8 cellular contexts compared by ENCODE assay signal in the genomic region with DNA sequence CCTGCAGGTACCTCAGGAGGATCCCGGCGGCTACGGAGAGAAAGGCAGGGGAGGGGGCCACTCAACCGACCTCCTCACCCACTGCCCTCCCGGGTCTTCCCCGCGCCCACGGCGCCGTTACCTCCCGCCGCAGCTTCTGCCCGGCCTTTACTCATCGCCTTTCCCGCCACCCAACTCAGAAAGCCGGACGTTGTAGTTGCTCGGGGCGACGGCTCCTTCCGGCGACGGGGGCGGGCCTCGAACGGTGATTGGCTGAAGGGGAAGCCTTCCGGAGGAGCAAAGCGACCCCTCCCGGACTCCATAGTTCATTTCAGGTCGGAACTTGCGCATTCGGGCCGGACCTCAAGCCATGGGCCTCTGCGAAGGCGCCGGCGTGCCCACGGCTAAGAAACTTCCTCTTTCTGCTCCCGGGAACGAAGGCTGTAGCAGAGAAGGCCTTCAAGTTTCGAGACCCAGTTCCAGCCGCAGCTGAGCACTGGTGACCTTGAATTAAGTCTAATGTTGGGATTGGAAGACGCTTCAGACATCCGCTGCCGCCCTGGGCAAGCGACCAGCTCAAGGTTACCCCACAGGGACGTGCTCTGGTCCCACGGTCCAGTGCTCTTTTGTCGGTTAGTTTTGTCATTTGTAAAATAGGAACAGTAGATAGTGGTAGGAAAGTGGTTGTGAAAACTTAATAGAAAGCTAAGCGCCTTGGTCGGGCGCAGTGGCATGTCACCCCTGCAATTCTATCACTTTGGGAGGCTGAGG. TPM values are rescaled to one million over a fixed set of nuclear protein-coding genes. Genes with fewer than 3 reads are reported as not detected.
DNase-seq lines count a peak whose midpoint lies in the region; ATAC-seq and TF ChIP-seq lines count a peak whose summit lies in the region.

A gene with protein sequence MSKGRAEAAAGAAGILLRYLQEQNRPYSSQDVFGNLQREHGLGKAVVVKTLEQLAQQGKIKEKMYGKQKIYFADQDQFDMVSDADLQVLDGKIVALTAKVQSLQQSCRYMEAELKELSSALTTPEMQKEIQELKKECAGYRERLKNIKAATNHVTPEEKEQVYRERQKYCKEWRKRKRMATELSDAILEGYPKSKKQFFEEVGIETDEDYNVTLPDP (minus strand): TSS at position 198 of the 750 bp plus-strand sequence. CDS start 43 bp downstream, at position 155.

- H3K4me3 Mint-ChIP-seq in activated T-helper 17 cell treated with anti-CD3 and anti-CD28 coated beads, Interleukin-2, amount 50 U/mL, for 72 hours, result peak within 1 kb of the TSS; percentile 91
- peak within 1 kb of the TSS; percentile 90 to 100 (median 98) for H3K4me3 Mint-ChIP-seq in naive thymus-derived CD8-positive, alpha-beta T cell
- peak within 1 kb of the TSS; percentile 90 to 97 for H3K4me3 Mint-ChIP-seq in stimulated activated naive B cell treated with anti-CD40 and anti-IgM and Interleukin-4, amounts not matched to agents 10 μg/mL and 1 μg/mL and 100 μg/mL, for 72 hours

- H3K27me3 Mint-ChIP-seq in activated T-helper 17 cell treated with anti-CD3 and anti-CD28 coated beads, Interleukin-2, amount 50 U/mL, for 72 hours, result no peaks in the 10 kb centered on the region
- no peaks in the 10 kb centered on the region for H3K27me3 Mint-ChIP-seq in naive thymus-derived CD8-positive, alpha-beta T cell
- H3K27me3 Mint-ChIP-seq in stimulated activated naive B cell treated with anti-CD40 and anti-IgM and Interleukin-4, amounts not matched to agents 10 μg/mL and 1 μg/mL and 100 μg/mL, for 72 hours, result no peaks in the 10 kb centered on the region

- H2AFZ ChIP-seq in Loucy (ENCODE audit: low read length), result peak within 1 kb of the TSS; percentile 95

- H4K20me1 ChIP-seq in Loucy (ENCODE audit: insufficient read depth, low read length, poor library complexity, severe bottlenecking), result no peaks in the 10 kb centered on the region

- H3K4me1 Mint-ChIP-seq in activated T-helper 17 cell treated with anti-CD3 and anti-CD28 coated beads, Interleukin-2, amount 50 U/mL, for 72 hours, result peaks cover 18% of the 10 kb centered on the region
- H3K4me1 Mint-ChIP-seq in naive thymus-derived CD8-positive, alpha-beta T cell, result peaks cover 14 to 39% (median 32%) of the 10 kb centered on the region in 4 donors
- peaks cover 36 to 74% of the 10 kb centered on the region in 2 donors for H3K4me1 Mint-ChIP-seq in stimulated activated naive B cell treated with anti-CD40 and anti-IgM and Interleukin-4, amounts not matched to agents 10 μg/mL and 1 μg/mL and 100 μg/mL, for 72 hours

- peaks cover 89% of the 10 kb centered on the region for H3K36me3 Mint-ChIP-seq in activated T-helper 17 cell treated with anti-CD3 and anti-CD28 coated beads, Interleukin-2, amount 50 U/mL, for 72 hours (ENCODE audit: low read depth)
- peaks cover 0 to 60% (median 5%) of the 10 kb centered on the region in 3 donors for H3K36me3 Mint-ChIP-seq in naive thymus-derived CD8-positive, alpha-beta T cell
- H3K36me3 Mint-ChIP-seq in stimulated activated naive B cell treated with anti-CD40 and anti-IgM and Interleukin-4, amounts not matched to agents 10 μg/mL and 1 μg/mL and 100 μg/mL, for 72 hours, result peaks cover 56 to 67% of the 10 kb centered on the region in 2 donors

- no peaks in the 10 kb centered on the region for H3K9me3 Mint-ChIP-seq in activated T-helper 17 cell treated with anti-CD3 and anti-CD28 coated beads, Interleukin-2, amount 50 U/mL, for 72 hours
- H3K9me3 Mint-ChIP-seq in naive thymus-derived CD8-positive, alpha-beta T cell, result no peaks in the 10 kb centered on the region
- no peaks in the 10 kb centered on the region for H3K9me3 Mint-ChIP-seq in stimulated activated naive B cell treated with anti-CD40 and anti-IgM and Interleukin-4, amounts not matched to agents 10 μg/mL and 1 μg/mL and 100 μg/mL, for 72 hours

- peaks cover 21% of the 10 kb centered on the region for H3K79me2 ChIP-seq in Loucy (ENCODE audit: insufficient read depth, low read length)

- H3K4me3 ChIP-seq in Loucy (ENCODE audit: low read length, poor library complexity, severe bottlenecking) (peak within 1 kb of the TSS; percentile 99), RWPE2 (ENCODE audit: severe bottlenecking) (peak within 1 kb of the TSS; percentile 63), fibroblast of mammary gland (ENCODE audit: control insufficient read depth, low read depth, low read length) (peak within 1 kb of the TSS; percentile 93)

- peaks cover 44% of the 10 kb centered on the region; the same call in 1 of the 2 replicates for H3K36me3 ChIP-seq in Loucy (ENCODE audit: insufficient read depth, low read length)
- H3K36me3 ChIP-seq in RWPE2 (ENCODE audit: low read depth), result peaks cover 68% of the 10 kb centered on the region

- TF ChIP-seq CTCF in Loucy (conservative IDR thresholded peaks at IDR 0.05; ENCODE audit: low read length), result peak; percentile 46
- no peak for TF ChIP-seq CTCF in RWPE2 (IDR thresholded peaks at IDR 0.05; ENCODE audit: poor library complexity, severe bottlenecking)
- peak; percentile 23 for TF ChIP-seq CTCF in fibroblast of mammary gland (conservative IDR thresholded peaks at IDR 0.05; ENCODE audit: control insufficient read depth, insufficient read depth, low read depth, low read length)

- H3K9me3 ChIP-seq in Loucy (ENCODE audit: insufficient read depth, low read depth, low read length), result no peaks in the 10 kb centered on the region
- H3K9me3 ChIP-seq in RWPE2 (ENCODE audit: severe bottlenecking), result no peaks in the 10 kb centered on the region

- peak within 1 kb of the TSS; percentile 94 for H3K9ac ChIP-seq in Loucy (ENCODE audit: low read depth, low read length, poor library complexity, severe bottlenecking)

- peak; percentile 90 for ATAC-seq in RWPE2 (ENCODE audit: low read depth)
- peak; percentile 97 for ATAC-seq in activated T-helper 17 cell treated with anti-CD3 and anti-CD28 coated beads, Interleukin-2, amount 50 U/mL, for 72 hours (replicated peaks)
- peak; percentile 93 for ATAC-seq in naive thymus-derived CD8-positive, alpha-beta T cell
- peak; percentile 83 to 84 for ATAC-seq in stimulated activated naive B cell treated with anti-CD40 and anti-IgM and Interleukin-4, amounts not matched to agents 10 μg/mL and 1 μg/mL and 100 μg/mL, for 72 hours (replicated peaks)

- peak within 1 kb of the TSS; percentile 95 for H3K27ac Mint-ChIP-seq in activated T-helper 17 cell treated with anti-CD3 and anti-CD28 coated beads, Interleukin-2, amount 50 U/mL, for 72 hours
- H3K27ac Mint-ChIP-seq in naive thymus-derived CD8-positive, alpha-beta T cell, result peak within 1 kb of the TSS; percentile 86 to 99 (median 96)
- peak within 1 kb of the TSS; percentile 99 for H3K27ac Mint-ChIP-seq in stimulated activated naive B cell treated with anti-CD40 and anti-IgM and Interleukin-4, amounts not matched to agents 10 μg/mL and 1 μg/mL and 100 μg/mL, for 72 hours

- peak; percentile 98 for DNase-seq in ELR (ENCODE audit: low read depth)
- DNase-seq in GOT3 (lab: John Stamatoyannopoulos, UW), result peak; percentile 72
- peak; percentile 95 for DNase-seq in RWPE2 (ENCODE audit: low spot score)
- DNase-seq in fibroblast of mammary gland (ENCODE audit: low read depth), result peak; percentile 92
- DNase-seq in naive thymus-derived CD8-positive, alpha-beta T cell, result peak; percentile 81 to 94 (median 86)
- DNase-seq in stimulated activated naive B cell treated with anti-CD40 and anti-IgM and Interleukin-4, amounts not matched to agents 10 μg/mL and 1 μg/mL and 100 μg/mL, for 72 hours, result peak; percentile 94

- no peaks in the 10 kb centered on the region for H3K9me2 ChIP-seq in Loucy (replicated peaks; ENCODE audit: low read depth, low read length)

- peaks cover 11% of the 10 kb centered on the region for H3K4me1 ChIP-seq in Loucy (ENCODE audit: insufficient read depth, low read length, poor library complexity, severe bottlenecking)
- H3K4me1 ChIP-seq in RWPE2 (ENCODE audit: insufficient read depth, poor library complexity, severe bottlenecking), result peaks cover 15% of the 10 kb centered on the region

- peak within 1 kb of the TSS; percentile 95 for H3K4me2 ChIP-seq in Loucy (ENCODE audit: low read depth, low read length, poor library complexity, severe bottlenecking)

- POLR2A ChIA-PET in naive thymus-derived CD8-positive, alpha-beta T cell (lab: Charles Lee), result interaction anchor here (0.5 to 4.8 kb wide), 27 partner anchors 8 to 361 kb away, joined by 3 to 41 read pairs (median 5); a partner anchor contains a TSS

- peak within 1 kb of the TSS; percentile 69 for H3K27ac ChIP-seq in RWPE2 (ENCODE audit: poor library complexity, severe bottlenecking)

- H3K27me3 ChIP-seq in Loucy (ENCODE audit: insufficient read depth, low read length, poor library complexity, severe bottlenecking) (no peaks in the 10 kb centered on the region), RWPE2 (ENCODE audit: insufficient read depth, poor library complexity, severe bottlenecking) (no peaks in the 10 kb centered on the region)

- no peaks in the 10 kb centered on the region; the same call in 1 of the 2 replicates for H3F3A ChIP-seq in Loucy (ENCODE audit: low read depth)

RNA-seq across cellular contexts. Expression of the gene that starts here (rescaled TPM):
- 10 to 100 TPM; 25.9 to 34.2 TPM for total RNA-seq in activated T-helper 17 cell treated with anti-CD3 and anti-CD28 coated beads, Interleukin-2, amount 50 U/mL, for 72 hours
- total RNA-seq in naive thymus-derived CD8-positive, alpha-beta T cell, result 1 to 10 TPM; 3.3 to 4.6 TPM
- 1 to 10 TPM in 1 of 3 donors, under 1 TPM in 2; 0.69 to 1.1 (median 0.71) TPM for polyA plus RNA-seq in naive thymus-derived CD8-positive, alpha-beta T cell

Comparison
In these comparisons a context has a peak if more than half of its experiments do, and no peak if none do; other contexts are left out.
1. Peak in every context shown above with its lines: DNase-seq, ATAC-seq, H3K4me3 ChIP-seq and H3K27ac ChIP-seq.
2. RNA of the gene that starts here (total RNA-seq): 25.9 to 34.2 TPM in activated T-helper 17 cell treated with anti-CD3 and anti-CD28 coated beads, Interleukin-2, amount 50 U/mL, for 72 hours; 3.3 to 4.6 TPM in naive thymus-derived CD8-positive, alpha-beta T cell; every median in the first group is over 4 times any median in the second.